ENCODE assay signal across 7 cellular contexts in genomic region chr17:27381007-27381501, GRCh38.
DNase-seq lines count a peak whose midpoint lies in the region; ATAC-seq, FAIRE-seq and TF ChIP-seq lines count a peak whose summit lies in the region.

No MANE protein-coding gene starts in this region.

- H3K9me3 Mint-ChIP-seq in activated T-helper 1 cell treated with anti-CD3 and anti-CD28 coated beads, Interleukin-12 subunit alpha, Interleukin-12 subunit beta, Interleukin-2, Interleukin-4 antibody, amounts not matched to agents 30 ng/mL and 10 ng/mL and 1 ng/mL, durations not matched to agents 14 hours and 24 hours and 36 hours = no peaks in the 10 kb centered on the region

- H3K27me3 ChIP-seq in Panc1 (ENCODE audit: control insufficient read depth, insufficient read depth, low read length) (no peaks in the 10 kb centered on the region), foreskin keratinocyte (peaks cover 3% of the 10 kb centered on the region), pancreas (no peaks in the 10 kb centered on the region), transverse colon (peaks cover 5% of the 10 kb centered on the region)

- H3K36me3 ChIP-seq in Panc1 (ENCODE audit: control insufficient read depth, insufficient read depth, low read length) (no peaks in the 10 kb centered on the region), pancreas (no peaks in the 10 kb centered on the region), transverse colon (no peaks in the 10 kb centered on the region)

- H3K27ac ChIP-seq in Panc1 (ENCODE audit: low read length) = no peak overlapping the region
- no peak overlapping the region for H3K27ac ChIP-seq in foreskin keratinocyte
- H3K27ac ChIP-seq in pancreas = no peak overlapping the region
- H3K27ac ChIP-seq in transverse colon = peak overlapping the region in 2 of 4 donors; percentile 67 to 88

- peak; percentile 77 for ATAC-seq in Panc1
- ATAC-seq in foreskin keratinocyte = peak; percentile 13
- ATAC-seq in pancreas = peak in 3 of 4 donors; percentile 54 to 74 (median 68)

- CTCF ChIA-PET in Panc1 (lab: Charles Lee) = interaction anchor here (0.7 to 2.6 kb wide), 5 partner anchors 28 to 221 kb away, joined by 3 to 9 read pairs (median 4); no protein-coding TSS in a partner anchor

- H3K4me3 ChIP-seq in Panc1 (ENCODE audit: low read depth in 2 of 2, low read length in 2 of 2) = peak overlapping the region; percentile 27 to 45
- H3K4me3 ChIP-seq in pancreas = no peak overlapping the region
- no peak overlapping the region for H3K4me3 ChIP-seq in transverse colon

- TF ChIP-seq POLR2A in transverse colon (IDR thresholded peaks at IDR 0.05) = no peak

- TF ChIP-seq CTCF in GM13977 (IDR thresholded peaks at IDR 0.05; ENCODE audit: extremely low read depth, insufficient read depth, missing control alignments) (peak; percentile 100), Panc1 (IDR thresholded peaks at IDR 0.05) (peak; percentile 100), foreskin keratinocyte (conservative IDR thresholded peaks at IDR 0.05) (peak; percentile 93), pancreas (IDR thresholded peaks at IDR 0.05) (peak; percentile 41 to 64 (median 44)), transverse colon (IDR thresholded peaks at IDR 0.05) (peak; percentile 75 to 86 (median 80))

- FAIRE-seq in pancreas (lab: Jason Lieb, UNC) = no peak

- H3K9me3 ChIP-seq in Panc1 (ENCODE audit: control insufficient read depth, insufficient read depth, low read depth, low read length) = no peaks in the 10 kb centered on the region
- no peaks in the 10 kb centered on the region for H3K9me3 ChIP-seq in pancreas
- H3K9me3 ChIP-seq in transverse colon = no peaks in the 10 kb centered on the region

- H3K4me1 ChIP-seq in Panc1 (ENCODE audit: control insufficient read depth, insufficient read depth, low read length) = peaks cover 24% of the 10 kb centered on the region
- peaks cover 6% of the 10 kb centered on the region for H3K4me1 ChIP-seq in foreskin keratinocyte
- H3K4me1 ChIP-seq in pancreas = peaks cover 0 to 10% (median 6%) of the 10 kb centered on the region in 3 donors
- H3K4me1 ChIP-seq in transverse colon = peaks cover 17 to 23% (median 20%) of the 10 kb centered on the region in 4 donors

- H3K4me3 Mint-ChIP-seq in activated T-helper 1 cell treated with anti-CD3 and anti-CD28 coated beads, Interleukin-12 subunit alpha, Interleukin-12 subunit beta, Interleukin-2, Interleukin-4 antibody, amounts not matched to agents 30 ng/mL and 10 ng/mL and 1 ng/mL, durations not matched to agents 14 hours and 24 hours and 36 hours = no peak overlapping the region

- intact Hi-C loops in Panc1 (cut with micrococcal nuclease; ENCODE audit: unreplicated experiment) (no loop called here), pancreas (cut with DNase I) (no loop called here), transverse colon (cut with DNase I; ENCODE audit: low total_unique reads) (no loop called here)
- intact Hi-C loops in activated T-helper 1 cell treated with anti-CD3 and anti-CD28 coated beads, Interleukin-12 subunit alpha, Interleukin-12 subunit beta, Interleukin-2, Interleukin-4 antibody, amounts not matched to agents 30 ng/mL and 10 ng/mL and 1 ng/mL, durations not matched to agents 14 hours and 24 hours and 36 hours (cut with micrococcal nuclease) = loop anchor here (1.0 to 10.0 kb wide), 6 partner anchors 26 to 274 kb away; partner anchors contain the start of gene KSR1

- POLR2A ChIA-PET in Panc1 (lab: Charles Lee) = interaction anchor here (0.5 to 0.9 kb wide), 2 partner anchors 54 to 224 kb away, joined by 4 to 12 read pairs; no protein-coding TSS in a partner anchor

- H3K27ac Mint-ChIP-seq in activated T-helper 1 cell treated with anti-CD3 and anti-CD28 coated beads, Interleukin-12 subunit alpha, Interleukin-12 subunit beta, Interleukin-2, Interleukin-4 antibody, amounts not matched to agents 30 ng/mL and 10 ng/mL and 1 ng/mL, durations not matched to agents 14 hours and 24 hours and 36 hours = no peak overlapping the region

- peaks cover 2% of the 10 kb centered on the region for H3K36me3 Mint-ChIP-seq in activated T-helper 1 cell treated with anti-CD3 and anti-CD28 coated beads, Interleukin-12 subunit alpha, Interleukin-12 subunit beta, Interleukin-2, Interleukin-4 antibody, amounts not matched to agents 30 ng/mL and 10 ng/mL and 1 ng/mL, durations not matched to agents 14 hours and 24 hours and 36 hours (ENCODE audit: low read depth)

- 53 to 55% methylated on average over 22 of the region's 22 CpGs for WGBS in pancreas, 2 donors
- 59% methylated on average over 15 to 22 of the region's 22 CpGs for WGBS in transverse colon (ENCODE audit: low coverage in 1 of 2), 2 donors

- TF ChIP-seq EP300 in transverse colon (IDR thresholded peaks at IDR 0.05; ENCODE audit: low read depth) = no peak

- DNase-seq in GM13977 (ENCODE audit: low spot score) (peak; percentile 81), HUDEP-2 (lab: John Stamatoyannopoulos, UW; ENCODE audit: unreplicated experiment in 76 of 76) (peak in 69 of 76 experiments; percentile 10 to 87 (median 71)), Panc1 (ENCODE audit: low read depth, low spot score) (no peak), foreskin keratinocyte (no peak), pancreas (peak; percentile 13 to 75 (median 56)), transverse colon (peak; percentile 72)
- peak; percentile 72 for DNase-seq in activated T-helper 1 cell treated with anti-CD3 and anti-CD28 coated beads, Interleukin-12 subunit alpha, Interleukin-12 subunit beta, Interleukin-2, Interleukin-4 antibody, amounts not matched to agents 30 ng/mL and 10 ng/mL and 1 ng/mL, durations not matched to agents 14 hours and 24 hours and 36 hours (ENCODE audit: low spot score)

- BruUV-seq in Panc1 (replicated peaks; lab: Mats Ljungman, UMichigan) = no TSS peak

- peaks cover 7% of the 10 kb centered on the region for H3K4me1 Mint-ChIP-seq in activated T-helper 1 cell treated with anti-CD3 and anti-CD28 coated beads, Interleukin-12 subunit alpha, Interleukin-12 subunit beta, Interleukin-2, Interleukin-4 antibody, amounts not matched to agents 30 ng/mL and 10 ng/mL and 1 ng/mL, durations not matched to agents 14 hours and 24 hours and 36 hours (ENCODE audit: low read depth)

- H3K27me3 Mint-ChIP-seq in activated T-helper 1 cell treated with anti-CD3 and anti-CD28 coated beads, Interleukin-12 subunit alpha, Interleukin-12 subunit beta, Interleukin-2, Interleukin-4 antibody, amounts not matched to agents 30 ng/mL and 10 ng/mL and 1 ng/mL, durations not matched to agents 14 hours and 24 hours and 36 hours (ENCODE audit: insufficient read depth) = peaks cover 29% of the 10 kb centered on the region

- in situ Hi-C loops in GM13977 (cut with MboI; ENCODE audit: low pct_unique_long_range_greater_than_20kb, low sequenced_read_pairs, unreplicated experiment) = no loop called here
- in situ Hi-C loops in Panc1 (cut with HindIII; ENCODE audit: low pct_unique_long_range_greater_than_20kb, low sequenced_read_pairs) = no loop called here
- in situ Hi-C loops in transverse colon (cut with MboI; ENCODE audit: low pct_ligation_motif_present in 1 of 4, low pct_unique_long_range_greater_than_20kb in 1 of 4, low sequenced_read_pairs in 3 of 4) = no loop called here

Comparison
In these comparisons a context has a peak if more than half of its experiments do, and no peak if none do; other contexts are left out.
1. DNase-seq: peak in GM13977 (single experiment), HUDEP-2 (69 of 76), activated T-helper 1 cell treated with anti-CD3 and anti-CD28 coated beads, Interleukin-12 subunit alpha, Interleukin-12 subunit beta, Interleukin-2, Interleukin-4 antibody, amounts not matched to agents 30 ng/mL and 10 ng/mL and 1 ng/mL, durations not matched to agents 14 hours and 24 hours and 36 hours (single experiment), pancreas (6 of 6) and transverse colon (single experiment); none in Panc1 (single experiment) and foreskin keratinocyte (0 of 2).
2. CTCF ChIP-seq: peak in every context shown above with its lines; median percentile 100 in GM13977; 100 in Panc1; 93 in foreskin keratinocyte; 80 in transverse colon; 44 in pancreas.
3. ATAC-seq: peak in every context shown above with its lines; median percentile 77 in Panc1; 68 in pancreas; 13 in foreskin keratinocyte.
4. H3K4me3 ChIP-seq: peak in Panc1 (2 of 2); none in pancreas (0 of 4) and transverse colon (0 of 4).